Comparison of ENCODE assay signal across 29 cellular contexts in genomic region chr2:52828112-52828511, GRCh38.
"Had no signal": no experiment of that assay in that cellular context is flagged by ENCODE, and none has a peak within 500 bp of the region (broad histone marks: within the 10 kb centered on the region; RNA-seq: fewer than 3 reads in every experiment).

No MANE protein-coding gene starts in this region.

- DNase-seq: colonic mucosa; cortex of kidney; dermis blood vessel endothelial cell; dorsolateral prefrontal cortex; effector CD4-positive, alpha-beta T cell; effector CD8-positive, alpha-beta T cell; effector memory CD4-positive, alpha-beta T cell; effector memory CD8-positive, alpha-beta T cell; endodermal cell; erythroblast; esophagus squamous epithelium; foreskin fibroblast; foreskin melanocyte; gastrocnemius medialis; glutamatergic neuron; head of caudate nucleus; heart left ventricle; heart right ventricle had no signal

- ATAC-seq: effector memory CD8-positive, alpha-beta T cell; esophagus mucosa; gastrocnemius medialis; gastroesophageal sphincter; heart left ventricle; heart right ventricle had no signal

- H3K9me3 ChIP-seq: colonic mucosa, esophagus muscularis mucosa, esophagus squamous epithelium, gastrocnemius medialis, gastroesophageal sphincter, heart left ventricle, heart right ventricle had no signal

- FAIRE-seq: colon, endometrium, endothelial cell of umbilical vein, frontal cortex had no signal

- H3K79me2 ChIP-seq: hepatocyte had no signal

- H2AFZ ChIP-seq: hepatocyte had no signal

- H3K27ac Mint-ChIP-seq: dendritic cell treated with granulocyte-macrophage colony-stimulating factor and Interleukin-4, amounts not matched to agents 40 ng/mL and 50 ng/mL, for 4 days; effector memory CD8-positive, alpha-beta T cell; endodermal cell had no signal

- H3K36me3 ChIP-seq: colonic mucosa, esophagus muscularis mucosa, esophagus squamous epithelium, gastrocnemius medialis, gastroesophageal sphincter, heart left ventricle, heart right ventricle had no signal

- H3K4me3 Mint-ChIP-seq: dendritic cell treated with granulocyte-macrophage colony-stimulating factor and Interleukin-4, amounts not matched to agents 40 ng/mL and 50 ng/mL, for 4 days; effector memory CD8-positive, alpha-beta T cell; endodermal cell had no signal

- H3K27ac ChIP-seq: colonic mucosa, coronary artery, dorsolateral prefrontal cortex, epithelial cell of prostate, esophagus muscularis mucosa, esophagus squamous epithelium, gastrocnemius medialis, gastroesophageal sphincter, heart left ventricle, heart right ventricle, hepatocyte had no signal

- H3K4me2 ChIP-seq: hepatocyte had no signal

- H3K27me3 ChIP-seq: colonic mucosa, dorsolateral prefrontal cortex, esophagus muscularis mucosa, esophagus squamous epithelium, gastrocnemius medialis, gastroesophageal sphincter, heart left ventricle, heart right ventricle, hepatocyte had no signal

- H3K4me3 ChIP-seq: colonic mucosa, coronary artery, dorsolateral prefrontal cortex, esophagus muscularis mucosa, esophagus squamous epithelium, gastrocnemius medialis, gastroesophageal sphincter, heart left ventricle, heart right ventricle, hepatocyte had no signal

- H3K27me3 Mint-ChIP-seq: dendritic cell treated with granulocyte-macrophage colony-stimulating factor and Interleukin-4, amounts not matched to agents 40 ng/mL and 50 ng/mL, for 4 days; effector memory CD8-positive, alpha-beta T cell had no signal

- H3K9me3 Mint-ChIP-seq: endodermal cell had no signal

- H3K4me1 ChIP-seq: colonic mucosa, esophagus muscularis mucosa, esophagus squamous epithelium, gastrocnemius medialis, gastroesophageal sphincter, heart left ventricle, heart right ventricle had no signal
